In genomic region chr11:16917941-16918340, GRCh38 we compare ENCODE assay signal across 27 cellular contexts.
DNase-seq lines count a peak whose midpoint lies in the region; ATAC-seq, FAIRE-seq and TF ChIP-seq lines count a peak whose summit lies in the region.
"Had no signal": no experiment of that assay in that cellular context is flagged by ENCODE, and none has a peak within 500 bp of the region (broad histone marks: within the 10 kb centered on the region; RNA-seq: fewer than 3 reads in every experiment).

No MANE protein-coding gene starts in this region.

- H3K27ac Mint-ChIP-seq in Caco-2 (ENCODE audit: unreplicated experiment): peak overlapping the region; percentile 21
- H3K27ac Mint-ChIP-seq in activated CD4-positive, alpha-beta T cell treated with anti-CD3 and anti-CD28 coated beads, Interleukin-2, amount 10 ng/mL, durations not matched to agents 24 days and 14 days: no peak overlapping the region
- H3K27ac Mint-ChIP-seq: activated CD8-positive, alpha-beta T cell treated with anti-CD3 and anti-CD28 coated beads for 36 hours; GM23338; naive B cell had no signal

- H3K4me2 ChIP-seq in PC-9 (peak overlapping the region; percentile 75), endothelial cell of umbilical vein (ENCODE audit: insufficient read depth, low read length) (no peak overlapping the region)
- H3K4me2 ChIP-seq: A549, GM23338 had no signal

- no peak overlapping the region for H3K4me3 Mint-ChIP-seq in Caco-2 (ENCODE audit: unreplicated experiment)
- H3K4me3 Mint-ChIP-seq in activated CD4-positive, alpha-beta T cell treated with anti-CD3 and anti-CD28 coated beads, Interleukin-2, amount 10 ng/mL, durations not matched to agents 24 days and 14 days: no peak overlapping the region
- H3K4me3 Mint-ChIP-seq: activated CD8-positive, alpha-beta T cell treated with anti-CD3 and anti-CD28 coated beads for 36 hours; GM23338 had no signal

- no peaks in the 10 kb centered on the region for H4K20me1 ChIP-seq in PC-9 (ENCODE audit: insufficient read depth)
- no peaks in the 10 kb centered on the region for H4K20me1 ChIP-seq in endothelial cell of umbilical vein (replicated peaks; ENCODE audit: control insufficient read depth, extremely low read depth, insufficient read depth, low read length)

- H3K9me1 ChIP-seq in endothelial cell of umbilical vein (replicated peaks; ENCODE audit: control insufficient read depth, extremely low read depth, insufficient read depth, low read length): no peaks in the 10 kb centered on the region

- H3K9me3 ChIP-seq in Caco-2: no peaks in the 10 kb centered on the region
- no peaks in the 10 kb centered on the region for H3K9me3 ChIP-seq in PC-9 (ENCODE audit: insufficient read depth, low read depth)
- no peaks in the 10 kb centered on the region for H3K9me3 ChIP-seq in endothelial cell of umbilical vein (replicated peaks; ENCODE audit: control insufficient read depth, insufficient read depth, low read length)
- no peaks in the 10 kb centered on the region for H3K9me3 ChIP-seq in neutrophil
- H3K9me3 ChIP-seq: A549 had no signal

- H3K27me3 ChIP-seq in Caco-2 (replicated peaks; ENCODE audit: control insufficient read depth, insufficient read depth, low read length): no peaks in the 10 kb centered on the region
- H3K27me3 ChIP-seq in PC-9 (ENCODE audit: insufficient read depth, low read depth): no peaks in the 10 kb centered on the region
- peaks cover 0 to 8% of the 10 kb centered on the region in 2 experiments for H3K27me3 ChIP-seq in endothelial cell of umbilical vein (ENCODE audit: control insufficient read depth in 2 of 2, insufficient read depth in 2 of 2, low read length in 2 of 2)
- H3K27me3 ChIP-seq in neutrophil: peaks cover 16% of the 10 kb centered on the region
- H3K27me3 ChIP-seq: dorsolateral prefrontal cortex had no signal

- no peak for ATAC-seq in HG03175 (IDR thresholded peaks at IDR 0.05; ENCODE audit: unreplicated experiment)
- ATAC-seq: A549; activated CD8-positive, alpha-beta T cell treated with anti-CD3 and anti-CD28 coated beads for 36 hours; GM23338; sciatic nerve had no signal

- H3K9me3 Mint-ChIP-seq in Caco-2 (ENCODE audit: unreplicated experiment): no peaks in the 10 kb centered on the region
- no peaks in the 10 kb centered on the region for H3K9me3 Mint-ChIP-seq in activated CD4-positive, alpha-beta T cell treated with anti-CD3 and anti-CD28 coated beads, Interleukin-2, amount 10 ng/mL, durations not matched to agents 24 days and 14 days
- H3K9me3 Mint-ChIP-seq: activated CD8-positive, alpha-beta T cell treated with anti-CD3 and anti-CD28 coated beads for 36 hours; GM23338 had no signal

- H3K4me3 ChIP-seq in Caco-2 (ENCODE audit: low read depth, low read length): no peak overlapping the region
- peak overlapping the region; percentile 27; the same call in 1 of the 2 replicates for H3K4me3 ChIP-seq in PC-9
- no peak overlapping the region for H3K4me3 ChIP-seq in endothelial cell of umbilical vein (replicated peaks in 1 of 3; ENCODE audit: insufficient read depth in 1 of 3, low read depth in 1 of 3, low read length in 3 of 3)
- H3K4me3 ChIP-seq in neutrophil (ENCODE audit: low read depth in 1 of 2, low read length in 1 of 2): no peak overlapping the region
- H3K4me3 ChIP-seq: A549, dorsolateral prefrontal cortex, GM23338 had no signal

- POLR2A ChIA-PET in Caco-2 (lab: Charles Lee): no interaction called here
- POLR2A ChIA-PET in PC-9 (lab: Charles Lee; ENCODE audit: unreplicated experiment): interaction anchor here (0.6 to 0.7 kb wide), 3 partner anchors 15 to 303 kb away, joined by 3 to 5 read pairs (median 3); no protein-coding TSS in a partner anchor
- POLR2A ChIA-PET in endothelial cell of umbilical vein (lab: Charles Lee): interaction anchor here (0.5 kb wide), 1 partner anchor 47 kb away, joined by 3 read pairs; no protein-coding TSS in a partner anchor

- peaks cover 40% of the 10 kb centered on the region for H3K4me1 Mint-ChIP-seq in Caco-2 (ENCODE audit: low read depth, unreplicated experiment)
- peaks cover 6% of the 10 kb centered on the region for H3K4me1 Mint-ChIP-seq in activated CD4-positive, alpha-beta T cell treated with anti-CD3 and anti-CD28 coated beads, Interleukin-2, amount 10 ng/mL, durations not matched to agents 24 days and 14 days

- H3K4me1 ChIP-seq in Caco-2: peaks cover 33% of the 10 kb centered on the region
- peaks cover 70% of the 10 kb centered on the region for H3K4me1 ChIP-seq in PC-9 (replicated peaks; ENCODE audit: insufficient read depth)
- no peaks in the 10 kb centered on the region for H3K4me1 ChIP-seq in endothelial cell of umbilical vein (ENCODE audit: control insufficient read depth, extremely low read depth, insufficient read depth, low read length)
- H3K4me1 ChIP-seq in neutrophil (ENCODE audit: control insufficient read depth in 1 of 2, insufficient read depth in 1 of 2, low read depth in 1 of 2, low read length in 1 of 2): peaks cover 23 to 24% of the 10 kb centered on the region in 2 experiments
- H3K4me1 ChIP-seq: parathyroid adenoma had no signal

- peaks cover 38% of the 10 kb centered on the region for H3K36me3 Mint-ChIP-seq in Caco-2 (ENCODE audit: insufficient read depth, unreplicated experiment)
- H3K36me3 Mint-ChIP-seq in activated CD4-positive, alpha-beta T cell treated with anti-CD3 and anti-CD28 coated beads, Interleukin-2, amount 10 ng/mL, durations not matched to agents 24 days and 14 days (ENCODE audit: low read depth): peaks cover 3% of the 10 kb centered on the region
- H3K36me3 Mint-ChIP-seq: naive B cell had no signal

- H3K9ac ChIP-seq in endothelial cell of umbilical vein (replicated peaks; ENCODE audit: extremely low read depth, insufficient read depth, low read length): no peak overlapping the region
- H3K9ac ChIP-seq: parathyroid adenoma had no signal

- H3K36me3 ChIP-seq in Caco-2 (ENCODE audit: control insufficient read depth, insufficient read depth, low read length) (no peaks in the 10 kb centered on the region), PC-9 (ENCODE audit: low read depth) (no peaks in the 10 kb centered on the region), endothelial cell of umbilical vein (ENCODE audit: control insufficient read depth in 2 of 2, extremely low read depth in 1 of 2, insufficient read depth in 2 of 2, low read length in 2 of 2) (no peaks in the 10 kb centered on the region), neutrophil (no peaks in the 10 kb centered on the region)

- peaks cover 79% of the 10 kb centered on the region for H3K79me2 ChIP-seq in PC-9 (ENCODE audit: low read depth)
- H3K79me2 ChIP-seq in endothelial cell of umbilical vein (ENCODE audit: control insufficient read depth, insufficient read depth, low read length): no peaks in the 10 kb centered on the region
- H3K79me2 ChIP-seq: parathyroid adenoma had no signal

- H3F3A ChIP-seq in PC-9 (ENCODE audit: insufficient read depth, low read depth): peaks cover 35% of the 10 kb centered on the region

- peak overlapping the region; percentile 98 for H3K27ac ChIP-seq in PC-9
- H3K27ac ChIP-seq in endothelial cell of umbilical vein (ENCODE audit: insufficient read depth, low read depth, low read length): no peak overlapping the region
- H3K27ac ChIP-seq in neutrophil: peak overlapping the region; percentile 67
- H3K27ac ChIP-seq: A549, dorsolateral prefrontal cortex, HL-60, parathyroid adenoma had no signal

- TF ChIP-seq CTCF in Caco-2 (IDR thresholded peaks at IDR 0.05; ENCODE audit: insufficient read depth in 1 of 2, low read depth in 1 of 2, low read length in 1 of 2, severe bottlenecking in 1 of 2, unreplicated experiment in 1 of 2) (no peak), PC-9 (conservative IDR thresholded peaks at IDR 0.05) (no peak), endothelial cell of umbilical vein (IDR thresholded peaks at IDR 0.05; ENCODE audit: extremely low read depth in 1 of 2, insufficient read depth in 1 of 2, low read depth in 1 of 2, low read length in 2 of 2) (no peak), neutrophil (IDR thresholded peaks at IDR 0.05) (no peak)

- intact Hi-C loops in Caco-2 (cut with micrococcal nuclease; ENCODE audit: unreplicated experiment) (no loop called here), PC-9 (cut with micrococcal nuclease; ENCODE audit: unreplicated experiment) (no loop called here), endothelial cell of umbilical vein (cut with micrococcal nuclease) (loop anchor here (2.0 kb wide), 1 partner anchor 15 kb away; no protein-coding TSS in a partner anchor)
- intact Hi-C loops in activated CD4-positive, alpha-beta T cell treated with anti-CD3 and anti-CD28 coated beads, Interleukin-2, amount 10 ng/mL, durations not matched to agents 24 days and 14 days (cut with micrococcal nuclease): no loop called here

- DNase-seq in Caco-2: no peak
- peak in 1 of 2 experiments; percentile 86 for DNase-seq in PC-9
- no peak for DNase-seq in endothelial cell of umbilical vein (ENCODE audit: low read depth, low spot score)
- no peak for DNase-seq in anterior cingulate cortex (lab: John Stamatoyannopoulos, UW)
- no peak for DNase-seq in activated CD4-positive, alpha-beta T cell treated with anti-CD3 and anti-CD28 coated beads, Interleukin-2, amount 10 ng/mL, durations not matched to agents 24 days and 14 days
- no peak for DNase-seq in iPS-NIHi11 (ENCODE audit: low spot score)
- DNase-seq: activated CD8-positive, alpha-beta T cell treated with anti-CD3 and anti-CD28 coated beads for 36 hours; activated gamma-delta T cell; activated T-cell treated with anti-CD3 and anti-CD28 coated beads for 4 hours; dorsolateral prefrontal cortex; erythroblast; IMR-90; mesenchymal stem cell; naive B cell; NCI-H146; NCI-H69; SHP77; stimulated activated CD8-positive, alpha-beta memory T cell treated with anti-CD3 and anti-CD28 coated beads, Interleukin-4, amount 100 ng/mL, for 48 hours; T1000 had no signal

- no peak for TF ChIP-seq POLR2A in endothelial cell of umbilical vein (IDR thresholded peaks at IDR 0.05; ENCODE audit: low read depth, low read length)

- CTCF ChIA-PET in Caco-2 (lab: Charles Lee): interaction anchor here (0.9 kb wide), 1 partner anchor 145 kb away, joined by 3 read pairs; no protein-coding TSS in a partner anchor
- CTCF ChIA-PET in PC-9 (lab: Charles Lee): interaction anchor here (0.9 kb wide), 1 partner anchor 34 kb away, joined by 4 read pairs; no protein-coding TSS in a partner anchor
- CTCF ChIA-PET in endothelial cell of umbilical vein (lab: Charles Lee): interaction anchor here (0.6 to 1.9 kb wide), 3 partner anchors 14 to 98 kb away, joined by 3 to 6 read pairs (median 3); no protein-coding TSS in a partner anchor

- H2AFZ ChIP-seq in PC-9 (no peak overlapping the region), endothelial cell of umbilical vein (ENCODE audit: low read depth, low read length) (no peak overlapping the region)
- H2AFZ ChIP-seq: GM23338, parathyroid adenoma had no signal

- dilution Hi-C loops in endothelial cell of umbilical vein (cut with MboI; ENCODE audit: extremely low pct_ligation_motif_present, low sequenced_read_pairs): no loop called here

- BruUV-seq in Caco-2 (replicated peaks; lab: Mats Ljungman, UMichigan) (no TSS peak), PC-9 (replicated peaks; lab: Mats Ljungman, UMichigan) (no TSS peak), endothelial cell of umbilical vein (replicated peaks; lab: Mats Ljungman, UMichigan) (no TSS peak)

- no peaks in the 10 kb centered on the region for H3K27me3 Mint-ChIP-seq in Caco-2 (ENCODE audit: insufficient read depth, unreplicated experiment)
- H3K27me3 Mint-ChIP-seq in activated CD4-positive, alpha-beta T cell treated with anti-CD3 and anti-CD28 coated beads, Interleukin-2, amount 10 ng/mL, durations not matched to agents 24 days and 14 days: peaks cover 6% of the 10 kb centered on the region

- no peaks in the 10 kb centered on the region for H3K9me2 ChIP-seq in PC-9 (ENCODE audit: insufficient read depth)

- peak; percentile 35 for FAIRE-seq in endothelial cell of umbilical vein (lab: Jason Lieb, UNC)
- FAIRE-seq: A549, D721Med had no signal
